10 cellular contexts compared by ENCODE assay signal in genomic region chr17:57899391-57899790, GRCh38. TPM values are rescaled to one million over a fixed set of nuclear protein-coding genes. Genes with fewer than 3 reads are reported as not detected.
DNase-seq lines count a peak whose midpoint lies in the region; ATAC-seq, FAIRE-seq and TF ChIP-seq lines count a peak whose summit lies in the region.
"Had no signal": no experiment of that assay in that cellular context is flagged by ENCODE, and none has a peak within 500 bp of the region (broad histone marks: within the 10 kb centered on the region; RNA-seq: fewer than 3 reads in every experiment).

No MANE protein-coding gene starts in this region.

- H3K4me1 Mint-ChIP-seq in CD4-positive, alpha-beta memory T cell = peaks cover 7 to 27% (median 16%) of the 10 kb centered on the region in 4 donors

- no peaks in the 10 kb centered on the region for H3K36me3 Mint-ChIP-seq in CD4-positive, alpha-beta memory T cell
- H3K36me3 Mint-ChIP-seq: naive thymus-derived CD8-positive, alpha-beta T cell had no signal

- intact Hi-C loops in esophagus squamous epithelium (cut with DNase I) (loop anchor here (10.0 kb wide), 2 partner anchors 45 to 85 kb away; partner anchors contain the start of gene VEZF1), pancreas (cut with DNase I) (loop anchor here in 1 of 3 donors (10.0 kb wide), 1 partner anchor 55 kb away; the partner anchor contains the start of gene CUEDC1)
- intact Hi-C loops in CD4-positive, alpha-beta memory T cell (cut with micrococcal nuclease) = loop anchor here (10.0 kb wide), 1 partner anchor 185 kb away; the partner anchor contains the start of gene DYNLL2

- no peak overlapping the region for H3K4me3 Mint-ChIP-seq in CD4-positive, alpha-beta memory T cell
- H3K4me3 Mint-ChIP-seq: effector memory CD8-positive, alpha-beta T cell; naive thymus-derived CD8-positive, alpha-beta T cell had no signal

- no peaks in the 10 kb centered on the region for H3K27me3 Mint-ChIP-seq in CD4-positive, alpha-beta memory T cell
- H3K27me3 Mint-ChIP-seq: effector memory CD8-positive, alpha-beta T cell had no signal

- H2AFZ ChIP-seq in OCI-LY3 (ENCODE audit: low read depth, low read length) (0 out of 2 replicates have a peak overlapping the region, but pooled peaks have one; percentile 35), Karpas-422 (ENCODE audit: low read length) (no peak overlapping the region)

- peaks cover 24% of the 10 kb centered on the region for H3K27me3 ChIP-seq in OCI-LY3 (ENCODE audit: low read depth, low read length)
- H3K27me3 ChIP-seq in esophagus squamous epithelium = no peaks in the 10 kb centered on the region
- H3K27me3 ChIP-seq in pancreas = no peaks in the 10 kb centered on the region
- H3K27me3 ChIP-seq in Karpas-422 (ENCODE audit: low read length) = no peaks in the 10 kb centered on the region
- no peaks in the 10 kb centered on the region for H3K27me3 ChIP-seq in CD4-positive, alpha-beta memory T cell (ENCODE audit: insufficient read depth, low read length)

- H3K4me2 ChIP-seq in OCI-LY3 (ENCODE audit: low read length) (peak overlapping the region; percentile 14; the same call in 1 of the 2 replicates), Karpas-422 (ENCODE audit: low read depth, low read length, poor library complexity, severe bottlenecking) (no peak overlapping the region)

- H3K9ac ChIP-seq in OCI-LY3 (ENCODE audit: low read length) (no peak overlapping the region), Karpas-422 (ENCODE audit: low read length) (no peak overlapping the region)

- H3K4me3 ChIP-seq in OCI-LY3 (ENCODE audit: low read length) (no peak overlapping the region), esophagus squamous epithelium (no peak overlapping the region), pancreas (no peak overlapping the region), Karpas-422 (ENCODE audit: low read length) (no peak overlapping the region)
- no peak overlapping the region for H3K4me3 ChIP-seq in CD4-positive, alpha-beta memory T cell (ENCODE audit: low read length in 2 of 2)

- POLR2A ChIA-PET in CD4-positive, alpha-beta memory T cell (lab: Charles Lee; ENCODE audit: partially characterized antibody) = no interaction called here

- TF ChIP-seq POLR2A in esophagus squamous epithelium (IDR thresholded peaks at IDR 0.05) = no peak

- TF ChIP-seq CTCF in C4-2B (conservative IDR thresholded peaks at IDR 0.05) = no peak
- TF ChIP-seq CTCF in OCI-LY3 (IDR thresholded peaks at IDR 0.05; ENCODE audit: low read depth, low read length) = no peak
- no peak for TF ChIP-seq CTCF in esophagus squamous epithelium (IDR thresholded peaks at IDR 0.05)
- TF ChIP-seq CTCF in pancreas (IDR thresholded peaks at IDR 0.05) = no peak

- WGBS in esophagus squamous epithelium, 2 donors = 18 to 32% methylated on average over 6 to 8 of the region's 8 CpGs
- WGBS in pancreas, 2 donors = 62 to 72% methylated on average over 8 of the region's 8 CpGs

- no peak for ATAC-seq in pancreas
- ATAC-seq: effector memory CD8-positive, alpha-beta T cell; naive thymus-derived CD8-positive, alpha-beta T cell had no signal

- H3K79me2 ChIP-seq in OCI-LY3 (ENCODE audit: low read length) (no peaks in the 10 kb centered on the region), Karpas-422 (ENCODE audit: low read length) (no peaks in the 10 kb centered on the region)

- H3K27ac ChIP-seq in C4-2B (peak overlapping the region; percentile 95), OCI-LY3 (ENCODE audit: low read length) (no peak overlapping the region), esophagus squamous epithelium (peak overlapping the region; percentile 83 to 92 (median 85)), pancreas (peak overlapping the region; percentile 71 to 96 (median 82)), Karpas-422 (ENCODE audit: low read length) (no peak overlapping the region)
- H3K27ac ChIP-seq in CD4-positive, alpha-beta memory T cell (ENCODE audit: low read depth, low read length) = no peak overlapping the region

- H3K4me1 ChIP-seq in OCI-LY3 (ENCODE audit: low read length) (peaks cover 87% of the 10 kb centered on the region), esophagus squamous epithelium (peaks cover 68 to 95% (median 79%) of the 10 kb centered on the region in 3 donors), pancreas (peaks cover 56 to 77% (median 75%) of the 10 kb centered on the region in 3 donors), Karpas-422 (ENCODE audit: low read length) (peaks cover 32% of the 10 kb centered on the region)
- H3K4me1 ChIP-seq in CD4-positive, alpha-beta memory T cell (ENCODE audit: insufficient read depth, low read length) = peaks cover 14% of the 10 kb centered on the region

- FAIRE-seq in pancreas (lab: Jason Lieb, UNC) = no peak

- H3K9me3 ChIP-seq in OCI-LY3 (ENCODE audit: insufficient read depth, low read length) = peaks cover 4% of the 10 kb centered on the region; the same call in 1 of the 2 replicates
- no peaks in the 10 kb centered on the region for H3K9me3 ChIP-seq in esophagus squamous epithelium
- H3K9me3 ChIP-seq in pancreas = no peaks in the 10 kb centered on the region
- no peaks in the 10 kb centered on the region for H3K9me3 ChIP-seq in Karpas-422 (ENCODE audit: low read length)
- H3K9me3 ChIP-seq in CD4-positive, alpha-beta memory T cell (ENCODE audit: control insufficient read depth in 1 of 2, low read length in 2 of 2) = no peaks in the 10 kb centered on the region

- H3K9me3 Mint-ChIP-seq in CD4-positive, alpha-beta memory T cell = no peaks in the 10 kb centered on the region
- H3K9me3 Mint-ChIP-seq: effector memory CD8-positive, alpha-beta T cell; naive thymus-derived CD8-positive, alpha-beta T cell had no signal

- peak overlapping the region in 1 of 7 donors; percentile 42 for H3K27ac Mint-ChIP-seq in CD4-positive, alpha-beta memory T cell

- H3K36me3 ChIP-seq in OCI-LY3 (replicated peaks; ENCODE audit: low read depth, low read length) = no peaks in the 10 kb centered on the region
- no peaks in the 10 kb centered on the region for H3K36me3 ChIP-seq in esophagus squamous epithelium
- H3K36me3 ChIP-seq in pancreas = no peaks in the 10 kb centered on the region
- no peaks in the 10 kb centered on the region for H3K36me3 ChIP-seq in Karpas-422 (ENCODE audit: insufficient read depth, low read length)
- H3K36me3 ChIP-seq in CD4-positive, alpha-beta memory T cell (ENCODE audit: insufficient read depth, low read length) = no peaks in the 10 kb centered on the region

- DNase-seq in esophagus squamous epithelium (lab: John Stamatoyannopoulos, UW) (no peak), pancreas (no peak), Karpas-422 (no peak), amniotic stem cell (lab: John Stamatoyannopoulos, UW) (no peak), ecto neural progenitor cell (ENCODE audit: low spot score) (no peak)
- DNase-seq in CD4-positive, alpha-beta memory T cell = no peak
- DNase-seq: effector memory CD8-positive, alpha-beta T cell; naive thymus-derived CD8-positive, alpha-beta T cell had no signal

- H4K20me1 ChIP-seq in OCI-LY3 (ENCODE audit: insufficient read depth, low read length) (no peaks in the 10 kb centered on the region), Karpas-422 (ENCODE audit: insufficient read depth, low read depth, low read length) (no peaks in the 10 kb centered on the region)

- H3K9me2 ChIP-seq in Karpas-422 (replicated peaks; ENCODE audit: insufficient read depth, low read length) = no peaks in the 10 kb centered on the region

- CTCF ChIA-PET in CD4-positive, alpha-beta memory T cell (lab: Charles Lee; ENCODE audit: partially characterized antibody) = interaction anchor here (1.1 to 2.6 kb wide), 2 partner anchors 100 to 213 kb away, joined by 3 to 7 read pairs; no protein-coding TSS in a partner anchor

RNA-seq across cellular contexts. Expression of gene MRPS23, which starts 49.5 kb away (rescaled TPM):
- total RNA-seq in esophagus squamous epithelium (10 to 100 TPM in 3 of 4 donors, 1 to 10 TPM in 1; 9.9 to 25.2 (median 20.8) TPM), pancreas (10 to 100 TPM; 12.7 to 25.4 (median 15.5) TPM)
- polyA plus RNA-seq in pancreas = 10 to 100 TPM in 1 of 2 donors, 1 to 10 TPM in 1; 5.8 to 15.8 TPM
- total RNA-seq in Karpas-422 (2014; rRNA removed; shearing (Covaris generic); ENCODE audit: low replicate concordance) = 35.1 and 61.3 TPM in 2 replicates
- total RNA-seq in CD4-positive, alpha-beta memory T cell = 10 to 100 TPM; 28.7 to 29.5 TPM
- 10 to 100 TPM; 35.7 to 41.7 TPM for polyA plus RNA-seq in CD4-positive, alpha-beta memory T cell

RNA-seq across cellular contexts. Expression of gene CUEDC1, which starts 55.8 kb away (rescaled TPM):
- total RNA-seq in esophagus squamous epithelium (10 to 100 TPM in 3 of 4 donors, 1 to 10 TPM in 1; 7.4 to 27.3 (median 18.4) TPM), pancreas (10 to 100 TPM; 16.5 to 22.5 (median 21.2) TPM)
- polyA plus RNA-seq in pancreas = 10 to 100 TPM; 26.4 to 30.4 TPM
- 0.71 and 2.6 TPM in 2 replicates for total RNA-seq in Karpas-422 (2014; rRNA removed; shearing (Covaris generic); ENCODE audit: low replicate concordance)
- total RNA-seq in CD4-positive, alpha-beta memory T cell = under 1 TPM; 0.61 to 0.90 TPM
- polyA plus RNA-seq in CD4-positive, alpha-beta memory T cell = not detected
- polyA plus RNA-seq: naive thymus-derived CD8-positive, alpha-beta T cell had no signal

Comparison
In these comparisons a context has a peak if more than half of its experiments do, and no peak if none do; other contexts are left out.
1. H3K27ac ChIP-seq: peak in C4-2B (single experiment), esophagus squamous epithelium (4 of 4) and pancreas (4 of 4); none in OCI-LY3 (single experiment), Karpas-422 (single experiment) and CD4-positive, alpha-beta memory T cell (single experiment).